In genomic region chr11:114060402-114061052, GRCh38 we compare ENCODE assay signal across 8 cellular contexts. TPM values are rescaled to one million over a fixed set of nuclear protein-coding genes. Genes with fewer than 3 reads are reported as not detected.
DNase-seq lines count a peak whose midpoint lies in the region; ATAC-seq and TF ChIP-seq lines count a peak whose summit lies in the region.

No MANE protein-coding gene starts in this region.

- BruUV-seq in A673 (replicated peaks; lab: Mats Ljungman, UMichigan): no TSS peak

- DNase-seq in A673 (ENCODE audit: low spot score) (peak; percentile 62), HFF-Myc (ENCODE audit: extremely low read depth, low read depth) (no peak), heart left ventricle (peak; percentile 49 to 81 (median 51)), posterior vena cava (ENCODE audit: low spot score) (peak; percentile 86), GDM1 (lab: John Stamatoyannopoulos, UW) (no peak)
- peak in 1 of 2 donors; percentile 36 for DNase-seq in activated naive CD4-positive, alpha-beta T cell treated with anti-CD3 and anti-CD28 coated beads, Interleukin-2, amount 50 U/mL, for 72 hours (ENCODE audit: low spot score in 2 of 2)

- H3K27ac ChIP-seq in A673 (ENCODE audit: low read depth, low read length, poor library complexity, severe bottlenecking) (peak overlapping the region; percentile 79), heart left ventricle (peak overlapping the region; percentile 79 to 100 (median 98))

- peak; percentile 42 to 48 for ATAC-seq in activated naive CD4-positive, alpha-beta T cell treated with anti-CD3 and anti-CD28 coated beads, Interleukin-2, amount 50 U/mL, for 72 hours
- ATAC-seq in heart left ventricle (peak in 3 of 4 donors; percentile 0 to 6 (median 2)), HG03460 (IDR thresholded peaks at IDR 0.05; ENCODE audit: unreplicated experiment) (no peak), GM18517 (IDR thresholded peaks at IDR 0.05; ENCODE audit: unreplicated experiment) (no peak)

- H3K27ac Mint-ChIP-seq in activated naive CD4-positive, alpha-beta T cell treated with anti-CD3 and anti-CD28 coated beads, Interleukin-2, amount 50 U/mL, for 72 hours: no peak overlapping the region

- H3K36me3 ChIP-seq in A673 (ENCODE audit: insufficient read depth, low read length, poor library complexity, severe bottlenecking) (peaks cover 11% of the 10 kb centered on the region), heart left ventricle (peaks cover 5 to 31% (median 22%) of the 10 kb centered on the region in 9 donors)

- POLR2A ChIA-PET in A673 (lab: Charles Lee; ENCODE audit: low non-redundant PET): no interaction called here

- H3K27me3 ChIP-seq in A673 (replicated peaks; ENCODE audit: insufficient read depth, low read depth, low read length, poor library complexity) (peaks cover 27% of the 10 kb centered on the region), heart left ventricle (peaks cover 0 to 13% (median 0%) of the 10 kb centered on the region in 9 donors)

- peak in 1 of 2 donors; percentile 8 for TF ChIP-seq POLR2A in heart left ventricle (IDR thresholded peaks at IDR 0.05)

- TF ChIP-seq CTCF in A673 (conservative IDR thresholded peaks at IDR 0.05; ENCODE audit: low read depth, low read length) (no peak), HFF-Myc (IDR thresholded peaks at IDR 0.05; ENCODE audit: low read depth, low read length, missing control alignments) (no peak), heart left ventricle (IDR thresholded peaks at IDR 0.05) (no peak)

- 0 to 1% (median 0%) methylated on average over 57 to 78 of the region's 78 CpGs for WGBS in heart left ventricle, 4 donors

- H3K9me3 ChIP-seq in A673 (ENCODE audit: low read depth, low read length, poor library complexity, severe bottlenecking) (no peaks in the 10 kb centered on the region), heart left ventricle (no peaks in the 10 kb centered on the region)

- intact Hi-C loops in A673 (cut with micrococcal nuclease; ENCODE audit: unreplicated experiment): no loop called here
- intact Hi-C loops in heart left ventricle (cut with DNase I): loop anchor here (2.0 to 10.0 kb wide), 10 partner anchors 16 to 122 kb away; no protein-coding TSS in a partner anchor
- intact Hi-C loops in posterior vena cava (cut with DNase I): loop anchor here (2.0 to 10.0 kb wide), 4 partner anchors 14 to 194 kb away; no protein-coding TSS in a partner anchor

- peaks cover 24% of the 10 kb centered on the region for H3K4me1 ChIP-seq in A673 (ENCODE audit: insufficient read depth, low read length, poor library complexity, severe bottlenecking)
- H3K4me1 ChIP-seq in heart left ventricle: peaks cover 14 to 75% (median 59%) of the 10 kb centered on the region in 12 donors

- H3K4me3 ChIP-seq in A673 (ENCODE audit: low read depth, low read length, poor library complexity, severe bottlenecking) (peak overlapping the region; percentile 75), HFF-Myc (replicated peaks; ENCODE audit: low read depth, low read length) (peak overlapping the region; percentile 36), heart left ventricle (peak overlapping the region; percentile 60 to 99 (median 80))

- CTCF ChIA-PET in A673 (lab: Charles Lee): interaction anchor here (0.6 to 1.7 kb wide), 5 partner anchors 10 to 201 kb away, joined by 3 to 8 read pairs (median 5); no protein-coding TSS in a partner anchor

- no peaks in the 10 kb centered on the region for H3K36me3 Mint-ChIP-seq in activated naive CD4-positive, alpha-beta T cell treated with anti-CD3 and anti-CD28 coated beads, Interleukin-2, amount 50 U/mL, for 72 hours

- H3K9me3 Mint-ChIP-seq in activated naive CD4-positive, alpha-beta T cell treated with anti-CD3 and anti-CD28 coated beads, Interleukin-2, amount 50 U/mL, for 72 hours: no peaks in the 10 kb centered on the region

RNA-seq across cellular contexts. Expression of gene ZBTB16, which starts 1.0 kb away (rescaled TPM):
- total RNA-seq in A673 (2021) (12.0 and 14.1 TPM in 2 replicates), heart left ventricle (100 to 1,000 TPM in 2 of 9 donors, 10 to 100 TPM in 7; 15.3 to 130 (median 62.8) TPM), posterior vena cava (100 to 1,000 TPM; 188 to 208 TPM)
- total RNA-seq in activated naive CD4-positive, alpha-beta T cell treated with anti-CD3 and anti-CD28 coated beads, Interleukin-2, amount 50 U/mL, for 72 hours: 1 to 10 TPM in 1 of 2 donors, under 1 TPM in 1; 0.99 to 3.1 TPM
- 10 to 100 TPM; 44.0 to 86.1 TPM for polyA plus RNA-seq in heart left ventricle

Comparison
In these comparisons a context has a peak if more than half of its experiments do, and no peak if none do; other contexts are left out.
1. DNase-seq: peak in A673 (single experiment), heart left ventricle (5 of 5) and posterior vena cava (single experiment); none in HFF-Myc (single experiment) and GDM1 (single experiment).
2. ATAC-seq: peak in activated naive CD4-positive, alpha-beta T cell treated with anti-CD3 and anti-CD28 coated beads, Interleukin-2, amount 50 U/mL, for 72 hours (2 of 2) and heart left ventricle (3 of 4); none in HG03460 (single experiment) and GM18517 (single experiment).
3. Peak in every context shown above with its lines, with median percentiles within 50 percentile points of each other: H3K4me3 ChIP-seq.